In the genomic region with DNA sequence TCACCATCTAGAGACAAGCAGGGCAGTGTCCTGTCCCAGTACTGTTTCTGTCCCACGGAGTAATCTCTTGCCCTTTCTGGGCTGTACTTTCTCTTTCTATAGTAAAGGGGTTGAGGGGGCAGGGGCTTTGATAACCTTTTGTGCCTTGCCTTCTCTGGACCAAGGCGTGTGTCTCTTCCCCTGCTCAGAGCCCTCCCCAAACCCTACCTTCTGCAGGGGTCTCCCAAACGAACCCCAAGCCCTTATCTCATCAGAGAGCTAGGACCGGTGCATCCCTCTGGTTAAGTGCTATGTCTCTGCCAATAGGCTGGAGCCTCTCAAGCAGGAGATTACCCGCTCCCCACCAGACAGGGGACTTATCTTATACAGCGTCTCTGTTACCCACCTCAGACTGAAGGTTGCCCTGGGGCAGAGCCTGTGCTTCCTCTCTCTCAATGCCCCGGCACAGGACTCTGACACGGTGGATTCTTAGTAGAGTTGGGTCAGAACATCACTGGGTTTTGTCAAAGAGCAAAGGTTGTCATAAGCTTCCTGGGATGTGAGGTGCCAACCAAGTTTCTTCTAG, we compare ENCODE assay signal across 9 cellular contexts. TPM values are rescaled to one million over a fixed set of nuclear protein-coding genes. Genes with fewer than 3 reads are reported as not detected.
DNase-seq lines count a peak whose midpoint lies in the region; ATAC-seq and TF ChIP-seq lines count a peak whose summit lies in the region.
"Had no signal": no experiment of that assay in that cellular context is flagged by ENCODE, and none has a peak within 500 bp of the region (broad histone marks: within the 10 kb centered on the region; RNA-seq: fewer than 3 reads in every experiment).

No MANE protein-coding gene starts in this region.

- no peak for TF ChIP-seq CTCF in testis (IDR thresholded peaks at IDR 0.05)

- WGBS in testis, 2 donors = 26 to 40% methylated on average over 8 of the region's 8 CpGs

- H3K4me3 ChIP-seq in iPS-20b (ENCODE audit: low read length) (no peak overlapping the region), testis (peak overlapping the region in 1 of 2 donors; percentile 34)
- H3K4me3 ChIP-seq: A549 had no signal

- CTCF ChIA-PET in activated CD4-positive, alpha-beta T cell treated with anti-CD3 and anti-CD28 coated beads for 36 hours (lab: Charles Lee) = interaction anchor here (1.2 to 2.0 kb wide), 3 partner anchors 9 to 50 kb away, joined by 3 to 8 read pairs (median 4); no protein-coding TSS in a partner anchor

- H3K4me3 Mint-ChIP-seq in activated CD4-positive, alpha-beta T cell treated with anti-CD3 and anti-CD28 coated beads for 36 hours = peak overlapping the region; percentile 88
- peak overlapping the region; percentile 92 for H3K4me3 Mint-ChIP-seq in activated T-helper 1 cell treated with anti-CD3 and anti-CD28 coated beads, Interleukin-12 subunit alpha, Interleukin-12 subunit beta, Interleukin-2, Interleukin-4 antibody, amounts not matched to agents 30 ng/mL and 10 ng/mL and 1 ng/mL, durations not matched to agents 14 hours and 24 hours and 36 hours

- ATAC-seq in activated CD4-positive, alpha-beta T cell treated with anti-CD3 and anti-CD28 coated beads for 36 hours = peak; percentile 40
- no peak for ATAC-seq in GM21528 (IDR thresholded peaks at IDR 0.05; ENCODE audit: low FRiP score, unreplicated experiment)
- ATAC-seq: A549 had no signal

- peak; percentile 53 for DNase-seq in activated CD4-positive, alpha-beta T cell treated with anti-CD3 and anti-CD28 coated beads for 36 hours
- no peak for DNase-seq in activated CD4-positive, alpha-beta T cell treated with anti-CD3 and anti-CD28 coated beads for 4 hours
- DNase-seq in activated T-helper 1 cell treated with anti-CD3 and anti-CD28 coated beads, Interleukin-12 subunit alpha, Interleukin-12 subunit beta, Interleukin-2, Interleukin-4 antibody, amounts not matched to agents 30 ng/mL and 10 ng/mL and 1 ng/mL, durations not matched to agents 14 hours and 24 hours and 36 hours (ENCODE audit: low spot score) = no peak
- DNase-seq in testis = no peak
- no peak for DNase-seq in NCI-H2171 (lab: John Stamatoyannopoulos, UW)
- no peak for DNase-seq in GM03348 (ENCODE audit: low spot score)

- H3K27ac Mint-ChIP-seq in activated CD4-positive, alpha-beta T cell treated with anti-CD3 and anti-CD28 coated beads for 36 hours = peak overlapping the region; percentile 74
- H3K27ac Mint-ChIP-seq in activated T-helper 1 cell treated with anti-CD3 and anti-CD28 coated beads, Interleukin-12 subunit alpha, Interleukin-12 subunit beta, Interleukin-2, Interleukin-4 antibody, amounts not matched to agents 30 ng/mL and 10 ng/mL and 1 ng/mL, durations not matched to agents 14 hours and 24 hours and 36 hours = peak overlapping the region; percentile 80

- intact Hi-C loops in activated CD4-positive, alpha-beta T cell treated with anti-CD3 and anti-CD28 coated beads for 36 hours (cut with DNase I, micrococcal nuclease) = loop anchor here in 1 of 2 experiments (5.0 kb wide), 1 partner anchor 747 kb away; a partner anchor contains a TSS
- intact Hi-C loops in activated T-helper 1 cell treated with anti-CD3 and anti-CD28 coated beads, Interleukin-12 subunit alpha, Interleukin-12 subunit beta, Interleukin-2, Interleukin-4 antibody, amounts not matched to agents 30 ng/mL and 10 ng/mL and 1 ng/mL, durations not matched to agents 14 hours and 24 hours and 36 hours (cut with micrococcal nuclease) = no loop called here
- intact Hi-C loops in testis (cut with DNase I; ENCODE audit: low total_unique reads) = no loop called here

- 0 out of 2 replicates have a peak overlapping the region, but pooled peaks have one; percentile 25 for H3K9ac ChIP-seq in iPS-20b (ENCODE audit: low read depth, low read length)

- no peaks in the 10 kb centered on the region for H3K27me3 Mint-ChIP-seq in activated CD4-positive, alpha-beta T cell treated with anti-CD3 and anti-CD28 coated beads for 36 hours
- H3K27me3 Mint-ChIP-seq in activated T-helper 1 cell treated with anti-CD3 and anti-CD28 coated beads, Interleukin-12 subunit alpha, Interleukin-12 subunit beta, Interleukin-2, Interleukin-4 antibody, amounts not matched to agents 30 ng/mL and 10 ng/mL and 1 ng/mL, durations not matched to agents 14 hours and 24 hours and 36 hours (ENCODE audit: insufficient read depth) = no peaks in the 10 kb centered on the region

- H3K4me1 Mint-ChIP-seq in activated CD4-positive, alpha-beta T cell treated with anti-CD3 and anti-CD28 coated beads for 36 hours = peaks cover 62% of the 10 kb centered on the region
- peaks cover 68% of the 10 kb centered on the region for H3K4me1 Mint-ChIP-seq in activated T-helper 1 cell treated with anti-CD3 and anti-CD28 coated beads, Interleukin-12 subunit alpha, Interleukin-12 subunit beta, Interleukin-2, Interleukin-4 antibody, amounts not matched to agents 30 ng/mL and 10 ng/mL and 1 ng/mL, durations not matched to agents 14 hours and 24 hours and 36 hours (ENCODE audit: low read depth)

- H3K9me3 ChIP-seq in iPS-20b (ENCODE audit: insufficient read depth, low read depth, low read length) (no peaks in the 10 kb centered on the region), testis (no peaks in the 10 kb centered on the region)
- H3K9me3 ChIP-seq: A549 had no signal

- H3K27ac ChIP-seq in iPS-20b (ENCODE audit: low read length) (no peak overlapping the region), testis (peak overlapping the region; percentile 90 to 95)
- H3K27ac ChIP-seq: A549 had no signal

- H3K27me3 ChIP-seq in iPS-20b (ENCODE audit: insufficient read depth, low read length) = no peaks in the 10 kb centered on the region
- H3K27me3 ChIP-seq in testis = no peaks in the 10 kb centered on the region

- no peak for TF ChIP-seq POLR2A in testis (IDR thresholded peaks at IDR 0.05)

- peaks cover 13% of the 10 kb centered on the region for H3K36me3 ChIP-seq in iPS-20b (ENCODE audit: insufficient read depth, low read depth, low read length)
- H3K36me3 ChIP-seq in testis (ENCODE audit: low read depth, missing control alignments) = no peaks in the 10 kb centered on the region

- peaks cover 23% of the 10 kb centered on the region; the same call in 1 of the 2 replicates for H3K4me1 ChIP-seq in iPS-20b (ENCODE audit: insufficient read depth, low read length)
- peaks cover 31% of the 10 kb centered on the region for H3K4me1 ChIP-seq in testis

- POLR2A ChIA-PET in activated CD4-positive, alpha-beta T cell treated with anti-CD3 and anti-CD28 coated beads for 36 hours (lab: Charles Lee) = interaction anchor here (0.6 to 1.0 kb wide), 3 partner anchors 17 to 58 kb away, joined by 4 to 6 read pairs (median 5); a partner anchor contains a TSS

- no peaks in the 10 kb centered on the region for H3K9me3 Mint-ChIP-seq in activated CD4-positive, alpha-beta T cell treated with anti-CD3 and anti-CD28 coated beads for 36 hours (ENCODE audit: low read depth)
- H3K9me3 Mint-ChIP-seq in activated T-helper 1 cell treated with anti-CD3 and anti-CD28 coated beads, Interleukin-12 subunit alpha, Interleukin-12 subunit beta, Interleukin-2, Interleukin-4 antibody, amounts not matched to agents 30 ng/mL and 10 ng/mL and 1 ng/mL, durations not matched to agents 14 hours and 24 hours and 36 hours = no peaks in the 10 kb centered on the region

- H3K36me3 Mint-ChIP-seq in activated CD4-positive, alpha-beta T cell treated with anti-CD3 and anti-CD28 coated beads for 36 hours (ENCODE audit: low read depth) = peaks cover 9% of the 10 kb centered on the region
- H3K36me3 Mint-ChIP-seq in activated T-helper 1 cell treated with anti-CD3 and anti-CD28 coated beads, Interleukin-12 subunit alpha, Interleukin-12 subunit beta, Interleukin-2, Interleukin-4 antibody, amounts not matched to agents 30 ng/mL and 10 ng/mL and 1 ng/mL, durations not matched to agents 14 hours and 24 hours and 36 hours (ENCODE audit: low read depth) = peaks cover 14% of the 10 kb centered on the region

RNA-seq across cellular contexts. Expression of a gene that starts 2.9 kb away (rescaled TPM):
- total RNA-seq in activated CD4-positive, alpha-beta T cell treated with anti-CD3 and anti-CD28 coated beads for 36 hours = 10 to 100 TPM; 11.4 to 13.3 TPM
- total RNA-seq in activated T-helper 1 cell treated with anti-CD3 and anti-CD28 coated beads, Interleukin-12 subunit alpha, Interleukin-12 subunit beta, Interleukin-2, Interleukin-4 antibody, amounts not matched to agents 30 ng/mL and 10 ng/mL and 1 ng/mL, durations not matched to agents 14 hours and 24 hours and 36 hours = 17.0 and 17.8 TPM in 2 replicates
- total RNA-seq in testis = 10 to 100 TPM; 17.2 to 28.9 TPM
- polyA plus RNA-seq in testis (ENCODE audit: insufficient read depth, low read depth, low replicate concordance) = 19.3 TPM

RNA-seq across cellular contexts. Expression of a gene that starts 19.2 kb away (rescaled TPM):
- total RNA-seq in activated CD4-positive, alpha-beta T cell treated with anti-CD3 and anti-CD28 coated beads for 36 hours = 10 to 100 TPM; 30.0 to 36.3 TPM
- total RNA-seq in activated T-helper 1 cell treated with anti-CD3 and anti-CD28 coated beads, Interleukin-12 subunit alpha, Interleukin-12 subunit beta, Interleukin-2, Interleukin-4 antibody, amounts not matched to agents 30 ng/mL and 10 ng/mL and 1 ng/mL, durations not matched to agents 14 hours and 24 hours and 36 hours = 19.1 and 23.9 TPM in 2 replicates
- 10 to 100 TPM in 1 of 2 donors, 1 to 10 TPM in 1; 6.9 to 19.1 TPM for total RNA-seq in testis
- polyA plus RNA-seq in testis (ENCODE audit: insufficient read depth, low read depth, low replicate concordance) = 3.4 TPM
